1 cellular context compared by ENCODE assay signal in genomic region chr10:125149278-125150047, GRCh38.
TF ChIP-seq lines count a peak whose summit lies in the region.

No MANE protein-coding gene starts in this region.

TF ChIP-seq in HEK293, 187 proteins besides CTCF, POLR2A, EP300 and RAD21 (continued from another document and continues in another):
- TF ChIP-seq ZNF280D (tag by site-specific recombination; IDR thresholded peaks at IDR 0.05) = no peak
- TF ChIP-seq ZNF555 (tag by site-specific recombination; conservative IDR thresholded peaks at IDR 0.05) = no peak
- TF ChIP-seq KLF16 (tag by site-specific recombination; IDR thresholded peaks at IDR 0.05) = no peak
- no peak for TF ChIP-seq ZNF184 (tag by site-specific recombination; IDR thresholded peaks at IDR 0.05)
- TF ChIP-seq ZNF18 (tag by site-specific recombination; IDR thresholded peaks at IDR 0.05) = peak; percentile 90
- no peak for TF ChIP-seq ZNF394 (tag by site-specific recombination; IDR thresholded peaks at IDR 0.05; ENCODE audit: borderline replicate concordance)
- no peak for TF ChIP-seq ZSCAN30 (tag by site-specific recombination; IDR thresholded peaks at IDR 0.05)
- no peak for TF ChIP-seq PRDM4 (tag by site-specific recombination; IDR thresholded peaks at IDR 0.05)
- TF ChIP-seq ZNF292 (tag by site-specific recombination; IDR thresholded peaks at IDR 0.05; ENCODE audit: borderline replicate concordance, low read depth) = no peak
- no peak for TF ChIP-seq ZNF776 (tag by site-specific recombination; IDR thresholded peaks at IDR 0.05; ENCODE audit: borderline replicate concordance)
- TF ChIP-seq ZNF645 (tag by site-specific recombination; IDR thresholded peaks at IDR 0.05) = no peak
- TF ChIP-seq IKZF3 (tag by site-specific recombination; IDR thresholded peaks at IDR 0.05) = peak; percentile 31; the same call in 1 of the 2 replicates
- TF ChIP-seq SP3 (tag by site-specific recombination; IDR thresholded peaks at IDR 0.05) = peak; percentile 39
- TF ChIP-seq ZBTB26 (tag by site-specific recombination; optimal IDR thresholded peaks at IDR 0.05) = no peak
- TF ChIP-seq PRDM2 (tag by site-specific recombination; IDR thresholded peaks at IDR 0.05; ENCODE audit: borderline replicate concordance) = no peak
- no peak for TF ChIP-seq ZBTB7A (tag by site-specific recombination; IDR thresholded peaks at IDR 0.05; ENCODE audit: low read depth)
- no peak for TF ChIP-seq ZNF585B (tag by site-specific recombination; IDR thresholded peaks at IDR 0.05)
- TF ChIP-seq ZNF223 (tag by site-specific recombination; IDR thresholded peaks at IDR 0.05) = no peak
- TF ChIP-seq ZBTB21 (tag by site-specific recombination; IDR thresholded peaks at IDR 0.05) = no peak
- TF ChIP-seq ZBTB17 (tag by site-specific recombination; IDR thresholded peaks at IDR 0.05) = no peak
- TF ChIP-seq ZFHX2 (tag by site-specific recombination; conservative IDR thresholded peaks at IDR 0.05) = peak; percentile 36
- no peak for TF ChIP-seq ZNF530 (tag by site-specific recombination; IDR thresholded peaks at IDR 0.05; ENCODE audit: low read depth)
- TF ChIP-seq ZNF658 (tag by site-specific recombination; IDR thresholded peaks at IDR 0.05) = no peak
- TF ChIP-seq ZNF621 (tag by site-specific recombination; IDR thresholded peaks at IDR 0.05) = no peak
- no peak for TF ChIP-seq ZNF791 (tag by site-specific recombination; IDR thresholded peaks at IDR 0.05)
- TF ChIP-seq REST (tag by site-specific recombination; IDR thresholded peaks at IDR 0.05) = no peak
- no peak for TF ChIP-seq ZNF138 (tag by site-specific recombination; IDR thresholded peaks at IDR 0.05; ENCODE audit: borderline replicate concordance)
- TF ChIP-seq ZNF23 (tag by site-specific recombination; IDR thresholded peaks at IDR 0.05; ENCODE audit: borderline replicate concordance) = no peak
- no peak for TF ChIP-seq ZBTB48 (tag by site-specific recombination; IDR thresholded peaks at IDR 0.05)
- TF ChIP-seq KLF9 (tag by site-specific recombination; IDR thresholded peaks at IDR 0.05; ENCODE audit: low read depth) = no peak
- no peak for TF ChIP-seq HOXC10 (CRISPR knock-in tag; IDR thresholded peaks at IDR 0.05)
- TF ChIP-seq KLF1 (tag by site-specific recombination; IDR thresholded peaks at IDR 0.05) = 0 out of 2 replicates have a peak, but pooled peaks have one; percentile 10
- TF ChIP-seq ZNF701 (tag by site-specific recombination; IDR thresholded peaks at IDR 0.05) = no peak
- no peak for TF ChIP-seq ZNF114 (tag by site-specific recombination; IDR thresholded peaks at IDR 0.05)
- no peak for TF ChIP-seq ZNF510 (tag by site-specific recombination; IDR thresholded peaks at IDR 0.05; ENCODE audit: insufficient replicate concordance)
- TF ChIP-seq ZXDB (tag by site-specific recombination; IDR thresholded peaks at IDR 0.05) = no peak
- no peak for TF ChIP-seq ZNF747 (tag by site-specific recombination; IDR thresholded peaks at IDR 0.05)
- TF ChIP-seq SALL2 (tag by site-specific recombination; IDR thresholded peaks at IDR 0.05; ENCODE audit: borderline replicate concordance) = no peak
- no peak for TF ChIP-seq ZNF175 (tag by site-specific recombination; IDR thresholded peaks at IDR 0.05)
- TF ChIP-seq KLF7 (tag by site-specific recombination; IDR thresholded peaks at IDR 0.05; ENCODE audit: borderline replicate concordance) = no peak
